Comparison of ENCODE assay signal across 12 cellular contexts in genomic region chr12:114408881-114409795, GRCh38. TPM values are rescaled to one million over a fixed set of nuclear protein-coding genes. Genes with fewer than 3 reads are reported as not detected.
DNase-seq lines count a peak whose midpoint lies in the region; ATAC-seq, FAIRE-seq and TF ChIP-seq lines count a peak whose summit lies in the region.
"Had no signal": no experiment of that assay in that cellular context is flagged by ENCODE, and none has a peak within 500 bp of the region (broad histone marks: within the 10 kb centered on the region; RNA-seq: fewer than 3 reads in every experiment).

No MANE protein-coding gene starts in this region.

- peak overlapping the region; percentile 54 for H3K27ac Mint-ChIP-seq in activated T-cell treated with anti-CD3 and anti-CD28 coated beads, Interleukin-2, amount 50 U/mL, for 72 hours
- H3K27ac Mint-ChIP-seq in stimulated activated effector memory CD8-positive, alpha-beta T cell treated with anti-CD3 and anti-CD28 coated beads, Interleukin-12 subunit alpha, Interleukin-12 subunit beta, amount 100 ng/mL, for 72 hours, result no peak overlapping the region

- no peak overlapping the region for H3K14ac ChIP-seq in H1 (ENCODE audit: insufficient read length)

- H2BK5ac ChIP-seq in H1 (ENCODE audit: low read depth, low read length), result peak overlapping the region; percentile 56; the same call in 1 of the 2 replicates

- peak overlapping the region; percentile 4; the same call in 1 of the 2 replicates for H4K8ac ChIP-seq in H1 (ENCODE audit: extremely low read depth, insufficient read depth, low read length)

- CTCF ChIA-PET in H1 (lab: Charles Lee; ENCODE audit: partially characterized antibody), result interaction anchor here (0.6 to 2.4 kb wide), 14 partner anchors 8 to 428 kb away, joined by 3 to 9 read pairs (median 3); no protein-coding TSS in a partner anchor

- H3K4me3 Mint-ChIP-seq in activated T-cell treated with anti-CD3 and anti-CD28 coated beads, Interleukin-2, amount 50 U/mL, for 72 hours, result peak overlapping the region; percentile 65 to 80
- no peak overlapping the region for H3K4me3 Mint-ChIP-seq in stimulated activated effector memory CD8-positive, alpha-beta T cell treated with anti-CD3 and anti-CD28 coated beads, Interleukin-12 subunit alpha, Interleukin-12 subunit beta, amount 100 ng/mL, for 72 hours

- no peak for FAIRE-seq in H1 (lab: Jason Lieb, UNC)

- H3K4me1 Mint-ChIP-seq in activated T-cell treated with anti-CD3 and anti-CD28 coated beads, Interleukin-2, amount 50 U/mL, for 72 hours (ENCODE audit: low read depth), result peaks cover 9% of the 10 kb centered on the region
- peaks cover 5% of the 10 kb centered on the region for H3K4me1 Mint-ChIP-seq in stimulated activated effector memory CD8-positive, alpha-beta T cell treated with anti-CD3 and anti-CD28 coated beads, Interleukin-12 subunit alpha, Interleukin-12 subunit beta, amount 100 ng/mL, for 72 hours

- H3K4me1 ChIP-seq in H1 (replicated peaks in 1 of 4; ENCODE audit: control insufficient read depth in 3 of 4, insufficient read depth in 4 of 4, low read length in 3 of 4) (peaks cover 8 to 48% (median 25%) of the 10 kb centered on the region in 4 experiments), mucosa of rectum (ENCODE audit: control insufficient read depth in 2 of 2, insufficient read depth in 2 of 2, low read length in 2 of 2) (no peaks in the 10 kb centered on the region), upper lobe of left lung (peaks cover 0 to 14% (median 10%) of the 10 kb centered on the region in 4 donors)

- TF ChIP-seq POLR2A in H1 (IDR thresholded peaks at IDR 0.05; ENCODE audit: control extremely low read depth in 1 of 2, low read depth in 2 of 2, low read length in 2 of 2), result no peak
- TF ChIP-seq POLR2A in upper lobe of left lung (IDR thresholded peaks at IDR 0.05), result no peak

- no peak overlapping the region for H2BK15ac ChIP-seq in H1 (ENCODE audit: low read length)

- TF ChIP-seq RAD21 in H1 (IDR thresholded peaks at IDR 0.05 in 1 of 2, conservative IDR thresholded peaks at IDR 0.05 in 1 of 2; ENCODE audit: low read depth in 2 of 2, low read length in 2 of 2), result no peak

- H2BK20ac ChIP-seq in H1 (ENCODE audit: low read length), result peak overlapping the region; percentile 72; the same call in 1 of the 2 replicates

- H3K27me3 Mint-ChIP-seq in activated T-cell treated with anti-CD3 and anti-CD28 coated beads, Interleukin-2, amount 50 U/mL, for 72 hours (ENCODE audit: low read depth), result peaks cover 92% of the 10 kb centered on the region

- H3K4ac ChIP-seq in H1 (replicated peaks; ENCODE audit: insufficient read length, low read depth, low read length), result no peak overlapping the region

- H3K23ac ChIP-seq in H1 (ENCODE audit: insufficient read length), result no peak overlapping the region

- POLR2A ChIA-PET in H1 (lab: Charles Lee; ENCODE audit: partially characterized antibody), result interaction anchor here (0.8 to 1.7 kb wide), 4 partner anchors 11 to 289 kb away, joined by 3 to 5 read pairs (median 4); no protein-coding TSS in a partner anchor

- no peak for ATAC-seq in activated T-cell treated with anti-CD3 and anti-CD28 coated beads, Interleukin-2, amount 50 U/mL, for 72 hours (replicated peaks in 1 of 2)
- ATAC-seq in upper lobe of left lung (ENCODE audit: low FRiP score in 2 of 2), result peak; percentile 6 to 59
- ATAC-seq in HG03097 (IDR thresholded peaks at IDR 0.05; ENCODE audit: low FRiP score, unreplicated experiment), result no peak
- ATAC-seq in stimulated activated effector memory CD8-positive, alpha-beta T cell treated with anti-CD3 and anti-CD28 coated beads, Interleukin-12 subunit alpha, Interleukin-12 subunit beta, amount 100 ng/mL, for 72 hours, result no peak

- H2AK5ac ChIP-seq in H1 (ENCODE audit: low read depth, low read length), result no peak overlapping the region

- no peak overlapping the region for H2AFZ ChIP-seq in H1 (ENCODE audit: low read length)

- no peaks in the 10 kb centered on the region for H3K79me2 ChIP-seq in H1 (ENCODE audit: control insufficient read depth in 1 of 2, insufficient read depth in 2 of 2, low read length in 2 of 2)

- no peak overlapping the region for H4K91ac ChIP-seq in H1 (replicated peaks; ENCODE audit: insufficient read length, low read length)

- peak overlapping the region; percentile 68; the same call in 1 of the 2 replicates for H2BK12ac ChIP-seq in H1 (ENCODE audit: low read depth, low read length)

- H3K9ac ChIP-seq in H1 (replicated peaks in 1 of 4; ENCODE audit: extremely low read depth in 1 of 4, low read depth in 3 of 4, low read length in 3 of 4), result no peak overlapping the region
- no peak overlapping the region for H3K9ac ChIP-seq in mucosa of rectum (ENCODE audit: low read depth in 1 of 2, low read length in 2 of 2)

- H3K79me1 ChIP-seq in H1 (ENCODE audit: low read depth, low read length), result no peaks in the 10 kb centered on the region

- H3K27ac ChIP-seq in H1 (ENCODE audit: low read depth, low read length) (no peak overlapping the region), mucosa of rectum (ENCODE audit: low read depth in 2 of 2, low read length in 2 of 2) (no peak overlapping the region), upper lobe of left lung (peak overlapping the region; percentile 77 to 89 (median 86))
- H3K27ac ChIP-seq: VCaP had no signal

- TF ChIP-seq EP300 in H1 (IDR thresholded peaks at IDR 0.05; ENCODE audit: borderline replicate concordance in 1 of 2, low read depth in 2 of 2, low read length in 2 of 2) (no peak), upper lobe of left lung (IDR thresholded peaks at IDR 0.05) (no peak)

- H3K4me2 ChIP-seq in H1 (ENCODE audit: insufficient read depth in 1 of 2, low read depth in 2 of 2, low read length in 2 of 2), result peak overlapping the region; percentile 51 to 52

- no peak overlapping the region for H2BK120ac ChIP-seq in H1 (replicated peaks; ENCODE audit: low read depth, low read length)

- no peaks in the 10 kb centered on the region; a peak in 1 of 4 replicates for H3K9me3 ChIP-seq in H1 (ENCODE audit: insufficient read depth in 2 of 2, low read depth in 1 of 2, low read length in 1 of 2)
- H3K9me3 ChIP-seq in mucosa of rectum (ENCODE audit: control insufficient read depth in 2 of 2, low read length in 2 of 2), result no peaks in the 10 kb centered on the region
- no peaks in the 10 kb centered on the region for H3K9me3 ChIP-seq in upper lobe of left lung

- H3K23me2 ChIP-seq in H1 (ENCODE audit: low read depth, low read length), result peaks cover 1% of the 10 kb centered on the region; the same call in 1 of the 2 replicates

- H4K5ac ChIP-seq in H1 (ENCODE audit: insufficient read length, low read depth, low read length), result no peak overlapping the region

- DNase-seq in activated T-cell treated with anti-CD3 and anti-CD28 coated beads, Interleukin-2, amount 50 U/mL, for 72 hours, result no peak
- no peak for DNase-seq in activated T-cell treated with anti-CD3 and anti-CD28 coated beads, Interleukin-2, amount 50 U/mL, for 48 hours
- DNase-seq in H1 (ENCODE audit: low read depth in 1 of 2, low spot score in 2 of 2) (no peak), upper lobe of left lung (peak in 1 of 2 donors; percentile 85), OCI-M2 (lab: John Stamatoyannopoulos, UW; ENCODE audit: unreplicated experiment) (no peak)
- no peak for DNase-seq in stimulated activated effector memory CD8-positive, alpha-beta T cell treated with anti-CD3 and anti-CD28 coated beads, Interleukin-12 subunit alpha, Interleukin-12 subunit beta, amount 100 ng/mL, for 72 hours (ENCODE audit: low spot score in 2 of 2)
- DNase-seq: erythroblast; NCI-H2171; stimulated activated CD4-positive, alpha-beta T cell treated with anti-CD3 and anti-CD28 coated beads, Interleukin-2, amount 100 ng/mL, for 24 hours had no signal

- TF ChIP-seq CTCF in H1 (IDR thresholded peaks at IDR 0.05; ENCODE audit: control extremely low read depth in 1 of 3, insufficient read depth in 1 of 3, low read depth in 1 of 3, low read length in 3 of 3), result no peak
- no peak for TF ChIP-seq CTCF in upper lobe of left lung (IDR thresholded peaks at IDR 0.05)

- peaks cover 0 to 2% of the 10 kb centered on the region in 2 donors for H3K36me3 Mint-ChIP-seq in activated T-cell treated with anti-CD3 and anti-CD28 coated beads, Interleukin-2, amount 50 U/mL, for 72 hours (ENCODE audit: insufficient read depth in 2 of 2)
- H3K36me3 Mint-ChIP-seq in stimulated activated effector memory CD8-positive, alpha-beta T cell treated with anti-CD3 and anti-CD28 coated beads, Interleukin-12 subunit alpha, Interleukin-12 subunit beta, amount 100 ng/mL, for 72 hours, result no peaks in the 10 kb centered on the region

- H3K4me3 ChIP-seq in H1 (ENCODE audit: extremely low read depth in 1 of 4, insufficient read depth in 2 of 4, low read depth in 3 of 4, low read length in 4 of 4), result peak overlapping the region in 3 of 4 experiments; percentile 9 to 39 (median 15); a peak in 4 of 8 replicates
- H3K4me3 ChIP-seq in mucosa of rectum (ENCODE audit: low read length in 2 of 2), result peak overlapping the region; percentile 17 to 50
- H3K4me3 ChIP-seq in upper lobe of left lung, result peak overlapping the region; percentile 6 to 53 (median 45)

- H3K56ac ChIP-seq in H1 (replicated peaks; ENCODE audit: insufficient read length, low read depth, low read length), result no peak overlapping the region

- H3K27me3 ChIP-seq in H1 (replicated peaks in 1 of 4; ENCODE audit: control insufficient read depth in 3 of 4, extremely low read depth in 1 of 4, insufficient read depth in 3 of 4, low read length in 3 of 4), result peaks cover 98 to 100% (median 100%) of the 10 kb centered on the region in 4 experiments
- peaks cover 72 to 79% of the 10 kb centered on the region in 2 donors for H3K27me3 ChIP-seq in mucosa of rectum (ENCODE audit: control insufficient read depth in 2 of 2, insufficient read depth in 2 of 2, low read length in 2 of 2)
- peaks cover 0 to 51% (median 20%) of the 10 kb centered on the region in 4 donors for H3K27me3 ChIP-seq in upper lobe of left lung

- no peaks in the 10 kb centered on the region for H3K9me3 Mint-ChIP-seq in activated T-cell treated with anti-CD3 and anti-CD28 coated beads, Interleukin-2, amount 50 U/mL, for 72 hours
- peaks cover 3% of the 10 kb centered on the region for H3K9me3 Mint-ChIP-seq in stimulated activated effector memory CD8-positive, alpha-beta T cell treated with anti-CD3 and anti-CD28 coated beads, Interleukin-12 subunit alpha, Interleukin-12 subunit beta, amount 100 ng/mL, for 72 hours

- peaks cover 16 to 20% of the 10 kb centered on the region in 2 experiments for H4K20me1 ChIP-seq in H1 (replicated peaks in 1 of 2; ENCODE audit: control insufficient read depth in 1 of 2, insufficient read depth in 2 of 2, low read length in 2 of 2)

- 2% methylated on average over 56 of the region's 67 CpGs; no CpG with 5 or more reads in 1 of the 2 experiments for WGBS in H1 (ENCODE audit: extremely low coverage in 1 of 2, insufficient coverage in 1 of 2, insufficient read length in 1 of 2, insufficient replicate concordance in 2 of 2, low coverage in 1 of 2, low lambda C conversion rate in 2 of 2, missing lambda C conversion rate in 1 of 2), 2 experiments
- 3 to 4% methylated on average over 35 to 61 of the region's 67 CpGs for WGBS in upper lobe of left lung, 2 donors

- H3K18ac ChIP-seq in H1 (ENCODE audit: extremely low read depth, low read length), result peak overlapping the region; percentile 71; the same call in 1 of the 2 replicates

- no peaks in the 10 kb centered on the region; a peak in 1 of 8 replicates for H3K36me3 ChIP-seq in H1 (ENCODE audit: control insufficient read depth in 2 of 4, insufficient read depth in 4 of 4, low read length in 3 of 4)
- no peaks in the 10 kb centered on the region for H3K36me3 ChIP-seq in mucosa of rectum (ENCODE audit: control insufficient read depth in 2 of 2, insufficient read depth in 2 of 2, low read length in 2 of 2)
- H3K36me3 ChIP-seq in upper lobe of left lung, result no peaks in the 10 kb centered on the region

RNA-seq across cellular contexts. Expression of gene TBX5, which starts 3.2 kb away (rescaled TPM):
- not detected for total RNA-seq in activated T-cell treated with anti-CD3 and anti-CD28 coated beads, Interleukin-2, amount 50 U/mL, for 72 hours
- 0.08 TPM in 1 of 2 replicates, not detected in the other for total RNA-seq in H1 (2021; fragmentation: NEBNext Ultra II Directional; extraction: Animal tissue kit (Norgen Biotek cat#: 25700))
- 0.05 TPM in 1 of 2 replicates, not detected in the other for polyA plus RNA-seq in H1 (2011; rRNA removed)
- not detected for polyA plus RNA-seq in H1 (2011; cell fraction: cytosol; rRNA removed)
- not detected for polyA plus RNA-seq in H1 (2011; cell fraction: nucleus; rRNA removed)
- 0.13 TPM in 1 of 4 replicates, not detected in the others for polyA plus RNA-seq in H1 (2012, experiment 1 of 2)
- not detected for polyA plus RNA-seq in H1 (2012, experiment 2 of 2)
- 0.08 TPM for polyA plus RNA-seq in H1 (2013, experiment 1 of 2)
- 0.09 TPM for polyA plus RNA-seq in H1 (2013, experiment 2 of 2)
- polyA minus RNA-seq in H1 (2011; rRNA and poly(A)+ RNA removed), result not detected in 2 replicates
- polyA minus RNA-seq in H1 (2011; cell fraction: cytosol; rRNA and poly(A)+ RNA removed), result not detected
- not detected for polyA minus RNA-seq in H1 (2011; cell fraction: nucleus; rRNA and poly(A)+ RNA removed)
- total RNA-seq in upper lobe of left lung, result 10 to 100 TPM in 5 of 6 donors, 1 to 10 TPM in 1; 9.7 to 24.0 (median 17.9) TPM

Comparison
In these comparisons a context has a peak if more than half of its experiments do, and no peak if none do; other contexts are left out.
1. ATAC-seq: peak in upper lobe of left lung (2 of 2); none in activated T-cell treated with anti-CD3 and anti-CD28 coated beads, Interleukin-2, amount 50 U/mL, for 72 hours (0 of 2), HG03097 (single experiment) and stimulated activated effector memory CD8-positive, alpha-beta T cell treated with anti-CD3 and anti-CD28 coated beads, Interleukin-12 subunit alpha, Interleukin-12 subunit beta, amount 100 ng/mL, for 72 hours (single experiment).
2. H3K27ac ChIP-seq: peak in upper lobe of left lung (4 of 4); none in H1 (single experiment) and mucosa of rectum (0 of 2).
3. Peak in every context shown above with its lines, with median percentiles within 50 percentile points of each other: H3K4me3 ChIP-seq.